16 cellular contexts compared by ENCODE assay signal in genomic region chr3:170801597-170801996, GRCh38.
"Had no signal": no experiment of that assay in that cellular context is flagged by ENCODE, and none has a peak within 500 bp of the region (broad histone marks: within the 10 kb centered on the region; RNA-seq: fewer than 3 reads in every experiment).

No MANE protein-coding gene starts in this region.

- H3K27me3 ChIP-seq: gastrocnemius medialis, left lung, right atrium auricular region, suprapubic skin had no signal

- H3K36me3 ChIP-seq: gastrocnemius medialis, heart right ventricle, left lung, right atrium auricular region, suprapubic skin had no signal

- H3K36me3 Mint-ChIP-seq: activated naive CD8-positive, alpha-beta T cell treated with anti-CD3 and anti-CD28 coated beads for 36 hours had no signal

- H3K27ac Mint-ChIP-seq: activated naive CD8-positive, alpha-beta T cell treated with anti-CD3 and anti-CD28 coated beads for 36 hours; type B pancreatic cell had no signal

- H3K4me3 Mint-ChIP-seq: activated naive CD8-positive, alpha-beta T cell treated with anti-CD3 and anti-CD28 coated beads for 36 hours; type B pancreatic cell had no signal

- H3K4me3 ChIP-seq: gastrocnemius medialis, heart right ventricle, left lung, right atrium auricular region, suprapubic skin had no signal

- ATAC-seq: gastrocnemius medialis; heart right ventricle; stimulated activated naive CD8-positive, alpha-beta T cell treated with anti-CD3 and anti-CD28 coated beads, Interleukin-15, Interleukin-2, amounts not matched to agents 100 U/mL and 50 U/mL, for 24 hours had no signal

- H3K9me3 Mint-ChIP-seq: activated naive CD8-positive, alpha-beta T cell treated with anti-CD3 and anti-CD28 coated beads for 36 hours; type B pancreatic cell had no signal

- H3K9me3 ChIP-seq: gastrocnemius medialis, left lung, right atrium auricular region, suprapubic skin had no signal

- H3K27ac ChIP-seq: gastrocnemius medialis, heart right ventricle, left lung, right atrium auricular region had no signal

- H3K4me1 ChIP-seq: gastrocnemius medialis, heart right ventricle, left lung, right atrium auricular region had no signal

- DNase-seq: activated CD4-positive, alpha-beta T cell treated with anti-CD3 and anti-CD28 coated beads for 1 hour; activated CD4-positive, alpha-beta T cell treated with anti-CD3 and anti-CD28 coated beads, Interleukin-2, amount 50 U/mL, for 48 hours; activated gamma-delta T cell; activated naive CD8-positive, alpha-beta T cell treated with anti-CD3 and anti-CD28 coated beads for 36 hours; activated T-cell treated with anti-CD3 and anti-CD28 coated beads, Interleukin-2, amount 50 U/mL, for 48 hours; anterior cingulate cortex; gastrocnemius medialis; heart right ventricle; islet precursor cell; left lung; stimulated activated CD4-positive, alpha-beta T cell treated with anti-CD3 and anti-CD28 coated beads, Interleukin-2, amount 100 ng/mL, for 48 hours; stimulated activated naive CD8-positive, alpha-beta T cell treated with anti-CD3 and anti-CD28 coated beads, Interleukin-15, Interleukin-2, amounts not matched to agents 100 U/mL and 50 U/mL, for 24 hours; T1000 had no signal

- H3K4me1 Mint-ChIP-seq: activated naive CD8-positive, alpha-beta T cell treated with anti-CD3 and anti-CD28 coated beads for 36 hours had no signal
